Comparison of ENCODE assay signal across 2 cellular contexts in genomic region chr1:78044796-78045599, GRCh38.
A peak's percentile ranks its signal among the peaks of the same experiment; 100 is the strongest.
TF ChIP-seq lines count a peak whose summit lies in the region.

No MANE protein-coding gene starts in this region.

TF ChIP-seq in GM12878, 131 proteins besides CTCF, POLR2A, EP300 and RAD21:
- TF ChIP-seq ESRRA (IDR thresholded peaks at IDR 0.05; ENCODE audit: low read length): no peak
- TF ChIP-seq, protein P1, sequence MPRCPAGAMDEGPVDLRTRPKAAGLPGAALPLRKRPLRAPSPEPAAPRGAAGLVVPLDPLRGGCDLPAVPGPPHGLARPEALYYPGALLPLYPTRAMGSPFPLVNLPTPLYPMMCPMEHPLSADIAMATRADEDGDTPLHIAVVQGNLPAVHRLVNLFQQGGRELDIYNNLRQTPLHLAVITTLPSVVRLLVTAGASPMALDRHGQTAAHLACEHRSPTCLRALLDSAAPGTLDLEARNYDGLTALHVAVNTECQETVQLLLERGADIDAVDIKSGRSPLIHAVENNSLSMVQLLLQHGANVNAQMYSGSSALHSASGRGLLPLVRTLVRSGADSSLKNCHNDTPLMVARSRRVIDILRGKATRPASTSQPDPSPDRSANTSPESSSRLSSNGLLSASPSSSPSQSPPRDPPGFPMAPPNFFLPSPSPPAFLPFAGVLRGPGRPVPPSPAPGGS (IDR thresholded peaks at IDR 0.05; ENCODE audit: borderline replicate concordance, insufficient read depth, low read depth, low read length, poor library complexity, severe bottlenecking): no peak

TF ChIP-seq in HepG2, 621 proteins besides CTCF, POLR2A, EP300 and RAD21:
- TF ChIP-seq ZNF609 (CRISPR knock-in tag; IDR thresholded peaks at IDR 0.05; ENCODE audit: borderline replicate concordance) (no peak), TOPORS (CRISPR knock-in tag; IDR thresholded peaks at IDR 0.05) (0 out of 2 replicates have a peak, but pooled peaks have one; percentile 13), ATF7 (IDR thresholded peaks at IDR 0.05) (no peak), ATF7 (CRISPR knock-in tag; IDR thresholded peaks at IDR 0.05) (no peak), CREB1 (IDR thresholded peaks at IDR 0.05) (no peak), CREB1 (CRISPR knock-in tag; IDR thresholded peaks at IDR 0.05) (no peak), ZNF562 (CRISPR knock-in tag; IDR thresholded peaks at IDR 0.05; ENCODE audit: borderline replicate concordance) (no peak), CBX2 (IDR thresholded peaks at IDR 0.05; ENCODE audit: low read depth, low read length) (0 out of 2 replicates have a peak, but pooled peaks have one; percentile 37), CBX2 (CRISPR knock-in tag; IDR thresholded peaks at IDR 0.05; ENCODE audit: low read depth) (no peak), MAFK (conservative IDR thresholded peaks at IDR 0.05 in 1 of 2, IDR thresholded peaks at IDR 0.05 in 1 of 2; ENCODE audit: low read length in 2 of 2) (peak; percentile 78 to 81), MAFF (IDR thresholded peaks at IDR 0.05; ENCODE audit: low read depth, low read length) (peak; percentile 78), NR2C2 (CRISPR knock-in tag; IDR thresholded peaks at IDR 0.05; ENCODE audit: borderline replicate concordance) (no peak), DBP (CRISPR knock-in tag; IDR thresholded peaks at IDR 0.05; ENCODE audit: not compliant biosample characterization) (no peak), ZSCAN31 (CRISPR knock-in tag; IDR thresholded peaks at IDR 0.05; ENCODE audit: low read depth) (no peak), GTF3A (CRISPR knock-in tag; conservative IDR thresholded peaks at IDR 0.05) (no peak), ZNF326 (CRISPR knock-in tag; IDR thresholded peaks at IDR 0.05; ENCODE audit: borderline replicate concordance) (no peak), RAD51 (IDR thresholded peaks at IDR 0.05; ENCODE audit: borderline replicate concordance) (no peak), PREB (CRISPR knock-in tag; IDR thresholded peaks at IDR 0.05) (no peak), CREM (IDR thresholded peaks at IDR 0.05) (no peak), CREM (CRISPR knock-in tag; IDR thresholded peaks at IDR 0.05) (no peak), NR1H2 (CRISPR knock-in tag; IDR thresholded peaks at IDR 0.05; ENCODE audit: borderline replicate concordance, low read depth) (no peak), TFDP1 (CRISPR knock-in tag; IDR thresholded peaks at IDR 0.05; ENCODE audit: borderline replicate concordance) (no peak), NCOA1 (CRISPR knock-in tag; IDR thresholded peaks at IDR 0.05) (no peak), HOXA9 (CRISPR knock-in tag; IDR thresholded peaks at IDR 0.05; ENCODE audit: borderline replicate concordance) (no peak), SYNCRIP (IDR thresholded peaks at IDR 0.05; ENCODE audit: insufficient read depth, low read depth, low read length) (no peak), ZFP82 (CRISPR knock-in tag; IDR thresholded peaks at IDR 0.05; ENCODE audit: borderline replicate concordance) (no peak), GLI4 (CRISPR knock-in tag; IDR thresholded peaks at IDR 0.05; ENCODE audit: borderline replicate concordance) (no peak), DZIP1 (CRISPR knock-in tag; IDR thresholded peaks at IDR 0.05) (no peak), ZNF230 (CRISPR knock-in tag; IDR thresholded peaks at IDR 0.05) (peak; percentile 2; the same call in 1 of the 2 replicates), ELF4 (CRISPR knock-in tag; IDR thresholded peaks at IDR 0.05; ENCODE audit: borderline replicate concordance) (0 out of 2 replicates have a peak, but pooled peaks have one; percentile 25), RBAK (CRISPR knock-in tag; IDR thresholded peaks at IDR 0.05) (no peak), U2AF1 (optimal IDR thresholded peaks at IDR 0.05; ENCODE audit: low read depth, low read length) (no peak), NR2F2 (IDR thresholded peaks at IDR 0.05; ENCODE audit: borderline replicate concordance, low read depth) (no peak), SP4 (CRISPR knock-in tag; IDR thresholded peaks at IDR 0.05) (no peak), PAF1 (CRISPR knock-in tag; IDR thresholded peaks at IDR 0.05) (no peak), ZNF619 (CRISPR knock-in tag; IDR thresholded peaks at IDR 0.05) (no peak), RFX1 (IDR thresholded peaks at IDR 0.05) (no peak)
